Comparison of ENCODE assay signal across 1 cellular context in the genomic region with DNA sequence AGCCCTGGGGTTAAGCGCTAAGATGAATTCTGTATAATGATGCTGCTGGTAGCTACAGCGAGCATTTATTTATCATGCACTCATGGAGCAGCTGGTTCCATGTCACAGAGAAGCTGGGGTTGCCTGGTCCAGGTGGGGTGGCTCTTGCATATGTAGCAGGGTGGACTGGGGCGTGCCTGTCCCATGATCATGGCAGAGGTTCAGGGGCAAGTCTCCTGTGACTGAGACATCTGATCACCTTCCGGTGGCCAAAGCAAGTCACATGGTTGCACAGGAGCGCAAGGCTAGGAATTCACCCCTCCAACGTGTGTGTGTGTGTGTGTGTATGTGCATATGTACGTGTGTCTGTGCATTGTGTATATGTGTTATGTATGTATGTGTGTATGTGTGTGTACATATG.
A peak's percentile ranks its signal among the peaks of the same experiment; 100 is the strongest.
TF ChIP-seq lines count a peak whose summit lies in the region.

No MANE protein-coding gene starts in this region.

TF ChIP-seq in K562, 482 proteins besides CTCF, POLR2A, EP300 and RAD21:
- TF ChIP-seq, protein P1, sequence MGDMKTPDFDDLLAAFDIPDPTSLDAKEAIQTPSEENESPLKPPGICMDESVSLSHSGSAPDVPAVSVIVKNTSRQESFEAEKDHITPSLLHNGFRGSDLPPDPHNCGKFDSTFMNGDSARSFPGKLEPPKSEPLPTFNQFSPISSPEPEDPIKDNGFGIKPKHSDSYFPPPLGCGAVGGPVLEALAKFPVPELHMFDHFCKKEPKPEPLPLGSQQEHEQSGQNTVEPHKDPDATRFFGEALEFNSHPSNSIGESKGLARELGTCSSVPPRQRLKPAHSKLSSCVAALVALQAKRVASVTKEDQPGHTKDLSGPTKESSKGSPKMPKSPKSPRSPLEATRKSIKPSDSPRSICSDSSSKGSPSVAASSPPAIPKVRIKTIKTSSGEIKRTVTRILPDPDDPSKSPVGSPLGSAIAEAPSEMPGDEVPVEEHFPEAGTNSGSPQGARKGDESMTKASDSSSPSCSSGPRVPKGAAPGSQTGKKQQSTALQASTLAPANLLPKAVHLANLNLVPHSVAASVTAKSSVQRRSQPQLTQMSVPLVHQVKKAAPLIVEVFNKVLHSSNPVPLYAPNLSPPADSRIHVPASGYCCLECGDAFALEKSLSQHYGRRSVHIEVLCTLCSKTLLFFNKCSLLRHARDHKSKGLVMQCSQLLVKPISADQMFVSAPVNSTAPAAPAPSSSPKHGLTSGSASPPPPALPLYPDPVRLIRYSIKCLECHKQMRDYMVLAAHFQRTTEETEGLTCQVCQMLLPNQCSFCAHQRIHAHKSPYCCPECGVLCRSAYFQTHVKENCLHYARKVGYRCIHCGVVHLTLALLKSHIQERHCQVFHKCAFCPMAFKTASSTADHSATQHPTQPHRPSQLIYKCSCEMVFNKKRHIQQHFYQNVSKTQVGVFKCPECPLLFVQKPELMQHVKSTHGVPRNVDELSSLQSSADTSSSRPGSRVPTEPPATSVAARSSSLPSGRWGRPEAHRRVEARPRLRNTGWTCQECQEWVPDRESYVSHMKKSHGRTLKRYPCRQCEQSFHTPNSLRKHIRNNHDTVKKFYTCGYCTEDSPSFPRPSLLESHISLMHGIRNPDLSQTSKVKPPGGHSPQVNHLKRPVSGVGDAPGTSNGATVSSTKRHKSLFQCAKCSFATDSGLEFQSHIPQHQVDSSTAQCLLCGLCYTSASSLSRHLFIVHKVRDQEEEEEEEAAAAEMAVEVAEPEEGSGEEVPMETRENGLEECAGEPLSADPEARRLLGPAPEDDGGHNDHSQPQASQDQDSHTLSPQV (IDR thresholded peaks at IDR 0.05): no peak
- TF ChIP-seq ZNF197 (CRISPR knock-in tag; IDR thresholded peaks at IDR 0.05; ENCODE audit: low read depth) (no peak), ADNP (tag; IDR thresholded peaks at IDR 0.05) (no peak), NFYB (IDR thresholded peaks at IDR 0.05; ENCODE audit: extremely low read depth, insufficient read length) (no peak), CC2D1A (IDR thresholded peaks at IDR 0.05) (no peak)
- TF ChIP-seq, protein P2, sequence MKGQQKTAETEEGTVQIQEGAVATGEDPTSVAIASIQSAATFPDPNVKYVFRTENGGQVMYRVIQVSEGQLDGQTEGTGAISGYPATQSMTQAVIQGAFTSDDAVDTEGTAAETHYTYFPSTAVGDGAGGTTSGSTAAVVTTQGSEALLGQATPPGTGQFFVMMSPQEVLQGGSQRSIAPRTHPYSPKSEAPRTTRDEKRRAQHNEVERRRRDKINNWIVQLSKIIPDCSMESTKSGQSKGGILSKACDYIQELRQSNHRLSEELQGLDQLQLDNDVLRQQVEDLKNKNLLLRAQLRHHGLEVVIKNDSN (CRISPR knock-in tag; IDR thresholded peaks at IDR 0.05): 0 out of 2 replicates have a peak, but pooled peaks have one; percentile 21
TF ChIP-seq in K562: peak in this region for 1.
